In genomic region chr18:69401475-69402218, GRCh38 we compare ENCODE assay signal across 8 cellular contexts. TPM values are rescaled to one million over a fixed set of nuclear protein-coding genes. Genes with fewer than 3 reads are reported as not detected.
DNase-seq lines count a peak whose midpoint lies in the region; ATAC-seq and TF ChIP-seq lines count a peak whose summit lies in the region.

No MANE protein-coding gene starts in this region.

- H2BK12ac ChIP-seq in H9 (ENCODE audit: insufficient read length, low read depth, low read length) = no peak overlapping the region

- no peak overlapping the region; the same call in 1 of the 2 replicates for H3K14ac ChIP-seq in H9 (ENCODE audit: insufficient read depth, low read length)

- H3K9ac ChIP-seq in H9 (ENCODE audit: extremely low read depth, insufficient read length, low read length) = no peak overlapping the region

- no peak overlapping the region for H3K27ac ChIP-seq in H9 (ENCODE audit: insufficient read length, low read depth, low read length)
- H3K27ac ChIP-seq in brain microvascular endothelial cell = no peak overlapping the region
- H3K27ac ChIP-seq in transverse colon = peak overlapping the region in 2 of 4 donors; percentile 21 to 25

- H3K9me3 ChIP-seq in H9 (ENCODE audit: control insufficient read depth, low read depth, low read length) (no peaks in the 10 kb centered on the region), transverse colon (no peaks in the 10 kb centered on the region)

- in situ Hi-C loops in brain microvascular endothelial cell (cut with HindIII; ENCODE audit: low pct_ligation_motif_present, low sequenced_read_pairs) (no loop called here), transverse colon (cut with MboI; ENCODE audit: low pct_ligation_motif_present in 1 of 4, low pct_unique_long_range_greater_than_20kb in 1 of 4, low sequenced_read_pairs in 3 of 4) (no loop called here)

- peaks cover 0 to 3% of the 10 kb centered on the region in 2 experiments; a peak in 1 of 5 replicates for H3K9me3 Mint-ChIP-seq in H9

- CTCF ChIA-PET in AG04449 (lab: Yijun Ruan, JAX) = no interaction called here

- WGBS in H9 (ENCODE audit: extremely low coverage, insufficient read length, low lambda C conversion rate) = no CpG with 5 or more reads among the region's 62 CpGs
- WGBS in transverse colon (ENCODE audit: low coverage in 1 of 2), 2 donors = 0 to 17% methylated on average over 2 to 49 of the region's 62 CpGs

- H2BK20ac ChIP-seq in H9 (ENCODE audit: low read depth, low read length, poor library complexity, severe bottlenecking) = no peak overlapping the region

- TF ChIP-seq CTCF in AG04449 (IDR thresholded peaks at IDR 0.05; ENCODE audit: insufficient read depth, low read length, missing control alignments) (no peak), H9 (conservative IDR thresholded peaks at IDR 0.05) (no peak), brain microvascular endothelial cell (IDR thresholded peaks at IDR 0.05; ENCODE audit: low read depth, low read length, missing control alignments) (no peak), transverse colon (IDR thresholded peaks at IDR 0.05) (no peak)

- H2AK5ac ChIP-seq in H9 (ENCODE audit: insufficient read length, low read length) = no peak overlapping the region

- H3K27me3 Mint-ChIP-seq in H9 (ENCODE audit: low read depth) = peaks cover 61% of the 10 kb centered on the region

- peak overlapping the region; percentile 45 for H3K4me3 ChIP-seq in AG04449 (ENCODE audit: low read depth, low read length)
- H3K4me3 ChIP-seq in brain microvascular endothelial cell (ENCODE audit: low read depth, low read length) = peak overlapping the region; percentile 69
- peak overlapping the region; percentile 11 to 53 (median 31) for H3K4me3 ChIP-seq in transverse colon

- no peak overlapping the region for H3K18ac ChIP-seq in H9 (ENCODE audit: insufficient read length, low read depth, low read length)

- POLR2A ChIA-PET in AG04449 (lab: Yijun Ruan, JAX) = no interaction called here

- TF ChIP-seq EP300 in transverse colon (IDR thresholded peaks at IDR 0.05; ENCODE audit: low read depth) = no peak

- H3K4me1 ChIP-seq in H9 (ENCODE audit: insufficient read depth, low read length) = peaks cover 2% of the 10 kb centered on the region; the same call in 1 of the 2 replicates
- peaks cover 0 to 19% (median 3%) of the 10 kb centered on the region in 4 donors for H3K4me1 ChIP-seq in transverse colon

- H3K36me3 Mint-ChIP-seq in H9 (ENCODE audit: insufficient read depth in 1 of 3, low read depth in 3 of 3) = peaks cover 0 to 2% (median 0%) of the 10 kb centered on the region in 3 experiments; a peak in 1 of 7 replicates

- H3K4me3 Mint-ChIP-seq in H9 = peak overlapping the region; percentile 67 to 90

- H4K5ac ChIP-seq in H9 (ENCODE audit: insufficient read length, low read depth, low read length) = no peak overlapping the region

- DNase-seq in AG04449 (ENCODE audit: low read depth, low spot score) (no peak), H9 (peak; percentile 35), brain microvascular endothelial cell (no peak), left kidney (ENCODE audit: low read depth, low spot score) (peak; percentile 67), transverse colon (no peak), left colon (no peak), NCI-H1694 treated with DMSO at 0.1 percent for 48 hours (lab: John Stamatoyannopoulos, UW) (no peak), mucosa of gallbladder (ENCODE audit: low spot score) (no peak)

- no peaks in the 10 kb centered on the region for H4K20me1 ChIP-seq in H9 (ENCODE audit: control insufficient read depth, insufficient read depth, insufficient read length)

- no peak overlapping the region for H3K23ac ChIP-seq in H9 (ENCODE audit: insufficient read length, low read depth, low read length)

- H3K36me3 ChIP-seq in brain microvascular endothelial cell (replicated peaks) (no peaks in the 10 kb centered on the region), transverse colon (no peaks in the 10 kb centered on the region)

- H2AFZ ChIP-seq in H9 (ENCODE audit: low read length) = no peak overlapping the region

- H2BK120ac ChIP-seq in H9 (ENCODE audit: low read depth, low read length, poor library complexity, severe bottlenecking) = no peak overlapping the region

- H3K23me2 ChIP-seq in H9 (ENCODE audit: insufficient read length, low read depth, low read length, poor library complexity, severe bottlenecking) = peaks cover 19% of the 10 kb centered on the region

- H3K27me3 ChIP-seq in H9 (ENCODE audit: insufficient read depth, low read length) (peaks cover 22% of the 10 kb centered on the region), brain microvascular endothelial cell (replicated peaks) (no peaks in the 10 kb centered on the region), transverse colon (peaks cover 54% of the 10 kb centered on the region)

- H3K27ac Mint-ChIP-seq in H9 = no peak overlapping the region

- no peak overlapping the region for H4K8ac ChIP-seq in H9 (replicated peaks; ENCODE audit: insufficient read length, low read depth, low read length)

- H3K56ac ChIP-seq in H9 (ENCODE audit: insufficient read length, low read depth, low read length) = no peak overlapping the region

- H2BK15ac ChIP-seq in H9 (ENCODE audit: low read depth, low read length) = no peak overlapping the region

- H4K91ac ChIP-seq in H9 (ENCODE audit: insufficient read length, low read depth, low read length) = no peak overlapping the region

- no peak for TF ChIP-seq POLR2A in transverse colon (IDR thresholded peaks at IDR 0.05)

- no peak for ATAC-seq in left colon

- H3K4me1 Mint-ChIP-seq in H9 = peaks cover 29 to 34% of the 10 kb centered on the region in 2 experiments

- H2BK5ac ChIP-seq in H9 (ENCODE audit: insufficient read length, low read length) = no peak overlapping the region

- H3K4me2 ChIP-seq in H9 (ENCODE audit: insufficient read depth, insufficient read length, low read length) = peak overlapping the region; percentile 43

- intact Hi-C loops in transverse colon (cut with DNase I; ENCODE audit: low total_unique reads) (loop anchor here (5.0 kb wide), 1 partner anchor 49 kb away; no protein-coding TSS in a partner anchor), left colon (cut with DNase I, micrococcal nuclease) (no loop called here)

- no peaks in the 10 kb centered on the region for H3K79me2 ChIP-seq in H9 (ENCODE audit: insufficient read depth, low read length)

- no peak overlapping the region for H3T11ph ChIP-seq in H9 (ENCODE audit: low read length)

- no peaks in the 10 kb centered on the region for H3K79me1 ChIP-seq in H9 (ENCODE audit: insufficient read depth, low read depth, low read length, poor library complexity, severe bottlenecking)

- H3K4ac ChIP-seq in H9 (ENCODE audit: low read depth, low read length) = no peak overlapping the region

RNA-seq across cellular contexts. Expression of gene DOK6, which starts 1.0 kb away (rescaled TPM):
- total RNA-seq in H9 (2021) = 0.20 and 0.33 TPM in 2 replicates
- total RNA-seq in transverse colon = under 1 TPM; 0.20 to 0.37 (median 0.30) TPM
- total RNA-seq in left colon = under 1 TPM; 0.45 to 0.46 TPM
- total RNA-seq in mucosa of gallbladder = 9.6 TPM

Comparison
In these comparisons a context has a peak if more than half of its experiments do, and no peak if none do; other contexts are left out.
1. DNase-seq: peak in H9 (single experiment) and left kidney (single experiment); none in AG04449 (single experiment), brain microvascular endothelial cell (single experiment), transverse colon (single experiment), left colon (0 of 2), NCI-H1694 treated with DMSO at 0.1 percent for 48 hours (single experiment) and mucosa of gallbladder (single experiment).
2. Peak in every context shown above with its lines, with median percentiles within 50 percentile points of each other: H3K4me3 ChIP-seq.